1 cellular context compared by ENCODE assay signal in the genomic region with DNA sequence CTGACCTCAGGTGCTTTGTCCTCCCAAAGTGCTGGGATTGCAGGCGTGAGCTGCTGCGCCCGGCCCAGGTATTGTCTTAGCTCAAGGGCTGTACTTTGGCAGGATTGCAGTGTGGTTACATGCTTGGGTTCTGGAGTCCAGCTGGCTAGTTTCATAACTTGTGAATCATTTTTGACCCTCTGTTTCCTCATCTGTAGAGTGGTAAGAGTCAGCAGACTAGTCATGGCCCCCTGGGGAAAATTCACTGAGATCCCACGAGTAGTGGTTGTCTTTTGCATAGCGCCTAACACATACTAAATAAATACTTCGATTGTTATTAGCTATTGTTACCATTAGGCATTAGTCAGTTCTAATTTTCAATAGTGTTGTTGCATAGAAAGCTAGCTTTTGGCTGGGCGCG.
TF ChIP-seq lines count a peak whose summit lies in the region.

No MANE protein-coding gene starts in this region.

TF ChIP-seq in HepG2, 621 proteins besides CTCF, POLR2A, EP300 and RAD21:
- TF ChIP-seq, protein P1, sequence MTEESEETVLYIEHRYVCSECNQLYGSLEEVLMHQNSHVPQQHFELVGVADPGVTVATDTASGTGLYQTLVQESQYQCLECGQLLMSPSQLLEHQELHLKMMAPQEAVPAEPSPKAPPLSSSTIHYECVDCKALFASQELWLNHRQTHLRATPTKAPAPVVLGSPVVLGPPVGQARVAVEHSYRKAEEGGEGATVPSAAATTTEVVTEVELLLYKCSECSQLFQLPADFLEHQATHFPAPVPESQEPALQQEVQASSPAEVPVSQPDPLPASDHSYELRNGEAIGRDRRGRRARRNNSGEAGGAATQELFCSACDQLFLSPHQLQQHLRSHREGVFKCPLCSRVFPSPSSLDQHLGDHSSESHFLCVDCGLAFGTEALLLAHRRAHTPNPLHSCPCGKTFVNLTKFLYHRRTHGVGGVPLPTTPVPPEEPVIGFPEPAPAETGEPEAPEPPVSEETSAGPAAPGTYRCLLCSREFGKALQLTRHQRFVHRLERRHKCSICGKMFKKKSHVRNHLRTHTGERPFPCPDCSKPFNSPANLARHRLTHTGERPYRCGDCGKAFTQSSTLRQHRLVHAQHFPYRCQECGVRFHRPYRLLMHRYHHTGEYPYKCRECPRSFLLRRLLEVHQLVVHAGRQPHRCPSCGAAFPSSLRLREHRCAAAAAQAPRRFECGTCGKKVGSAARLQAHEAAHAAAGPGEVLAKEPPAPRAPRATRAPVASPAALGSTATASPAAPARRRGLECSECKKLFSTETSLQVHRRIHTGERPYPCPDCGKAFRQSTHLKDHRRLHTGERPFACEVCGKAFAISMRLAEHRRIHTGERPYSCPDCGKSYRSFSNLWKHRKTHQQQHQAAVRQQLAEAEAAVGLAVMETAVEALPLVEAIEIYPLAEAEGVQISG (CRISPR knock-in tag; IDR thresholded peaks at IDR 0.05) = no peak
- TF ChIP-seq WIZ (CRISPR knock-in tag; IDR thresholded peaks at IDR 0.05) (no peak), ZNF607 (CRISPR knock-in tag; IDR thresholded peaks at IDR 0.05; ENCODE audit: borderline replicate concordance) (no peak), FOSL2 (CRISPR knock-in tag; IDR thresholded peaks at IDR 0.05) (0 out of 2 replicates have a peak, but pooled peaks have one; percentile 21), SRSF9 (IDR thresholded peaks at IDR 0.05; ENCODE audit: borderline replicate concordance, insufficient read depth, low read depth, low read length, poor library complexity, severe bottlenecking) (no peak)
